In the genomic region with DNA sequence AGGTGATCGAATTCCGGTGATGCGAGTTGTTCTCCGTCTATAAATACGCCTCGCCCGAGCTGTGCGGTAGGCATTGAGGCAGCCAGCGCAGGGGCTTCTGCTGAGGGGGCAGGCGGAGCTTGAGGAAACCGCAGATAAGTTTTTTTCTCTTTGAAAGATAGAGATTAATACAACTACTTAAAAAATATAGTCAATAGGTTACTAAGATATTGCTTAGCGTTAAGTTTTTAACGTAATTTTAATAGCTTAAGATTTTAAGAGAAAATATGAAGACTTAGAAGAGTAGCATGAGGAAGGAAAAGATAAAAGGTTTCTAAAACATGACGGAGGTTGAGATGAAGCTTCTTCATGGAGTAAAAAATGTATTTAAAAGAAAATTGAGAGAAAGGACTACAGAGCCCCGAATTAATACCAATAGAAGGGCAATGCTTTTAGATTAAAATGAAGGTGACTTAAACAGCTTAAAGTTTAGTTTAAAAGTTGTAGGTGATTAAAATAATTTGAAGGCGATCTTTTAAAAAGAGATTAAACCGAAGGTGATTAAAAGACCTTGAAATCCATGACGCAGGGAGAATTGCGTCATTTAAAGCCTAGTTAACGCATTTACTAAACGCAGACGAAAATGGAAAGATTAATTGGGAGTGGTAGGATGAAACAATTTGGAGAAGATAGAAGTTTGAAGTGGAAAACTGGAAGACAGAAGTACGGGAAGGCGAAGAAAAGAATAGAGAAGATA, we compare ENCODE assay signal across 1 cellular context.
TF ChIP-seq lines count a peak whose summit lies in the region.

Gene MALAT1 (plus strand): TSS at position 69 of the 736 bp plus-strand sequence.

TF ChIP-seq in HepG2, 621 proteins besides CTCF, POLR2A, EP300 and RAD21 (continued from another document and continues in another):
- TF ChIP-seq ZNF138 (CRISPR knock-in tag; IDR thresholded peaks at IDR 0.05; ENCODE audit: low read depth), result 0 out of 2 replicates have a peak, but pooled peaks have one; percentile 51
- TF ChIP-seq U2AF1 (optimal IDR thresholded peaks at IDR 0.05; ENCODE audit: low read depth, low read length), result peak; percentile 59
- TF ChIP-seq THAP8 (CRISPR knock-in tag; IDR thresholded peaks at IDR 0.05; ENCODE audit: borderline replicate concordance), result no peak
- TF ChIP-seq RBM22 (optimal IDR thresholded peaks at IDR 0.05; ENCODE audit: low read length), result peak; percentile 88
- TF ChIP-seq, protein P1, sequence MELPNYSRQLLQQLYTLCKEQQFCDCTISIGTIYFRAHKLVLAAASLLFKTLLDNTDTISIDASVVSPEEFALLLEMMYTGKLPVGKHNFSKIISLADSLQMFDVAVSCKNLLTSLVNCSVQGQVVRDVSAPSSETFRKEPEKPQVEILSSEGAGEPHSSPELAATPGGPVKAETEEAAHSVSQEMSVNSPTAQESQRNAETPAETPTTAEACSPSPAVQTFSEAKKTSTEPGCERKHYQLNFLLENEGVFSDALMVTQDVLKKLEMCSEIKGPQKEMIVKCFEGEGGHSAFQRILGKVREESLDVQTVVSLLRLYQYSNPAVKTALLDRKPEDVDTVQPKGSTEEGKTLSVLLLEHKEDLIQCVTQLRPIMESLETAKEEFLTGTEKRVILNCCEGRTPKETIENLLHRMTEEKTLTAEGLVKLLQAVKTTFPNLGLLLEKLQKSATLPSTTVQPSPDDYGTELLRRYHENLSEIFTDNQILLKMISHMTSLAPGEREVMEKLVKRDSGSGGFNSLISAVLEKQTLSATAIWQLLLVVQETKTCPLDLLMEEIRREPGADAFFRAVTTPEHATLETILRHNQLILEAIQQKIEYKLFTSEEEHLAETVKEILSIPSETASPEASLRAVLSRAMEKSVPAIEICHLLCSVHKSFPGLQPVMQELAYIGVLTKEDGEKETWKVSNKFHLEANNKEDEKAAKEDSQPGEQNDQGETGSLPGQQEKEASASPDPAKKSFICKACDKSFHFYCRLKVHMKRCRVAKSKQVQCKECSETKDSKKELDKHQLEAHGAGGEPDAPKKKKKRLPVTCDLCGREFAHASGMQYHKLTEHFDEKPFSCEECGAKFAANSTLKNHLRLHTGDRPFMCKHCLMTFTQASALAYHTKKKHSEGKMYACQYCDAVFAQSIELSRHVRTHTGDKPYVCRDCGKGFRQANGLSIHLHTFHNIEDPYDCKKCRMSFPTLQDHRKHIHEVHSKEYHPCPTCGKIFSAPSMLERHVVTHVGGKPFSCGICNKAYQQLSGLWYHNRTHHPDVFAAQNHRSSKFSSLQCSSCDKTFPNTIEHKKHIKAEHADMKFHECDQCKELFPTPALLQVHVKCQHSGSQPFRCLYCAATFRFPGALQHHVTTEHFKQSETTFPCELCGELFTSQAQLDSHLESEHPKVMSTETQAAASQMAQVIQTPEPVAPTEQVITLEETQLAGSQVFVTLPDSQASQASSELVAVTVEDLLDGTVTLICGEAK (IDR thresholded peaks at IDR 0.05), result no peak
- TF ChIP-seq, protein P1 (CRISPR knock-in tag; IDR thresholded peaks at IDR 0.05), result peak; percentile 59; the same call in 1 of the 2 replicates
- TF ChIP-seq, protein P2, sequence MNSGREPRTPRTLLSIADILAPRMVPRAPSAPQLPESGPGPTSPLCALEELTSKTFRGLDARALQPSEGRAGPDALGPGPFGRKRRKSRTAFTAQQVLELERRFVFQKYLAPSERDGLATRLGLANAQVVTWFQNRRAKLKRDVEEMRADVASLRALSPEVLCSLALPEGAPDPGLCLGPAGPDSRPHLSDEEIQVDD (CRISPR knock-in tag; IDR thresholded peaks at IDR 0.05; ENCODE audit: borderline replicate concordance), result no peak
- no peak for TF ChIP-seq ZBTB14 (CRISPR knock-in tag; IDR thresholded peaks at IDR 0.05)
- peak; percentile 85 for TF ChIP-seq SALL1 (CRISPR knock-in tag; IDR thresholded peaks at IDR 0.05)
- no peak for TF ChIP-seq ZNF282 (IDR thresholded peaks at IDR 0.05; ENCODE audit: partially characterized antibody)
- TF ChIP-seq ZSCAN12 (CRISPR knock-in tag; IDR thresholded peaks at IDR 0.05), result no peak
- no peak for TF ChIP-seq BCLAF1 (IDR thresholded peaks at IDR 0.05)
- no peak for TF ChIP-seq HIVEP1 (CRISPR knock-in tag; IDR thresholded peaks at IDR 0.05)
- TF ChIP-seq ZNF276 (CRISPR knock-in tag; IDR thresholded peaks at IDR 0.05; ENCODE audit: low read depth), result no peak
- TF ChIP-seq KLF13 (CRISPR knock-in tag; IDR thresholded peaks at IDR 0.05), result no peak
- TF ChIP-seq FIP1L1 (IDR thresholded peaks at IDR 0.05; ENCODE audit: borderline replicate concordance, insufficient read depth, low read depth, low read length), result no peak
- TF ChIP-seq ZNF253 (CRISPR knock-in tag; IDR thresholded peaks at IDR 0.05; ENCODE audit: borderline replicate concordance), result no peak
- no peak for TF ChIP-seq ZSCAN29 (CRISPR knock-in tag; conservative IDR thresholded peaks at IDR 0.05)
- TF ChIP-seq MEF2D (CRISPR knock-in tag; IDR thresholded peaks at IDR 0.05), result 0 out of 2 replicates have a peak, but pooled peaks have one; percentile 90
- TF ChIP-seq BCL6 (CRISPR knock-in tag; IDR thresholded peaks at IDR 0.05), result peak; percentile 62
- TF ChIP-seq ZNF878 (CRISPR knock-in tag; IDR thresholded peaks at IDR 0.05), result 0 out of 2 replicates have a peak, but pooled peaks have one; percentile 41
- TF ChIP-seq, protein P3, sequence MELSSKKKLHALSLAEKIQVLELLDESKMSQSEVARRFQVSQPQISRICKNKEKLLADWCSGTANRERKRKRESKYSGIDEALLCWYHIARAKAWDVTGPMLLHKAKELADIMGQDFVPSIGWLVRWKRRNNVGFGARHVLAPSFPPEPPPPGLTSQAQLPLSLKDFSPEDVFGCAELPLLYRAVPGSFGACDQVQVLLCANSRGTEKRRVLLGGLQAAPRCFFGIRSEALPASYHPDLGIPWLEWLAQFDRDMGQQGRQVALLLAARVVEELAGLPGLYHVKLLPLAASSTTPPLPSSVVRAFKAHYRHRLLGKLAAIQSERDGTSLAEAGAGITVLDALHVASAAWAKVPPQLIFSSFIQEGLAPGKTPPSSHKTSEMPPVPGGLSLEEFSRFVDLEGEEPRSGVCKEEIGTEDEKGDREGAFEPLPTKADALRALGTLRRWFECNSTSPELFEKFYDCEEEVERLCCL (CRISPR knock-in tag; IDR thresholded peaks at IDR 0.05; ENCODE audit: borderline replicate concordance), result 0 out of 2 replicates have a peak, but pooled peaks have one; percentile 26
- no peak for TF ChIP-seq CENPX (CRISPR knock-in tag; IDR thresholded peaks at IDR 0.05)
- no peak for TF ChIP-seq RFXAP (CRISPR knock-in tag; IDR thresholded peaks at IDR 0.05; ENCODE audit: borderline replicate concordance)
- peak; percentile 59; the same call in 1 of the 2 replicates for TF ChIP-seq RCOR2 (CRISPR knock-in tag; IDR thresholded peaks at IDR 0.05)
- TF ChIP-seq PRPF4 (IDR thresholded peaks at IDR 0.05; ENCODE audit: low read depth, low read length, poor library complexity, severe bottlenecking), result peak; percentile 89
- peak; percentile 89 for TF ChIP-seq ETV6 (CRISPR knock-in tag; conservative IDR thresholded peaks at IDR 0.05)
- peak; percentile 74 for TF ChIP-seq ATF2 (CRISPR knock-in tag; IDR thresholded peaks at IDR 0.05)
- TF ChIP-seq ZFP90 (CRISPR knock-in tag; IDR thresholded peaks at IDR 0.05; ENCODE audit: borderline replicate concordance), result peak; percentile 10; the same call in 1 of the 2 replicates
- TF ChIP-seq ZGPAT (CRISPR knock-in tag; IDR thresholded peaks at IDR 0.05), result peak; percentile 86; the same call in 1 of the 2 replicates
- TF ChIP-seq SRSF1 (optimal IDR thresholded peaks at IDR 0.05; ENCODE audit: low read depth, low read length), result no peak
